ENCODE assay signal across 9 cellular contexts in genomic region chr7:113963356-113963755, GRCh38. TPM values are rescaled to one million over a fixed set of nuclear protein-coding genes. Genes with fewer than 3 reads are reported as not detected.
"Had no signal": no experiment of that assay in that cellular context is flagged by ENCODE, and none has a peak within 500 bp of the region (broad histone marks: within the 10 kb centered on the region; RNA-seq: fewer than 3 reads in every experiment).

No MANE protein-coding gene starts in this region.

- H3K4me3 ChIP-seq: GM23338, K562 had no signal

- FAIRE-seq: H54, K562 had no signal

- DNase-seq: H9, HCEC 1CT, IMR-90 had no signal

- H3K27ac ChIP-seq: HL-60 had no signal

- H2AFZ ChIP-seq: GM23338 had no signal

- ATAC-seq: GM23338, K562 had no signal

- H3K4me2 ChIP-seq: GM23338 had no signal

RNA-seq across cellular contexts. Expression of gene PPP1R3A, which starts 44.5 kb away (rescaled TPM):
- total RNA-seq: H1, H9, HT1080, IMR-90, K562 had no signal
- polyA plus RNA-seq: GM23338, H1, IMR-90 had no signal
